Comparison of ENCODE assay signal across 8 cellular contexts in genomic region chr7:74269757-74270277, GRCh38. TPM values are rescaled to one million over a fixed set of nuclear protein-coding genes. Genes with fewer than 3 reads are reported as not detected.
DNase-seq lines count a peak whose midpoint lies in the region; TF ChIP-seq lines count a peak whose summit lies in the region.

No MANE protein-coding gene starts in this region.

- H3K27me3 ChIP-seq in ectodermal cell (ENCODE audit: control insufficient read depth, insufficient read depth, low read length, poor library complexity, severe bottlenecking): no peaks in the 10 kb centered on the region

- H3K4me3 ChIP-seq in HFF-Myc (replicated peaks; ENCODE audit: low read depth, low read length) (peak overlapping the region; percentile 33), ectodermal cell (ENCODE audit: insufficient read depth, low read depth, low read length) (peak overlapping the region; percentile 35)

- no peaks in the 10 kb centered on the region for H3K9me3 ChIP-seq in ectodermal cell (ENCODE audit: control insufficient read depth, low read length)

- no peak for TF ChIP-seq CTCF in HFF-Myc (IDR thresholded peaks at IDR 0.05; ENCODE audit: low read depth, low read length, missing control alignments)

- H3K4me1 ChIP-seq in ectodermal cell (ENCODE audit: control insufficient read depth, insufficient read depth, low read length): no peaks in the 10 kb centered on the region

- no peak overlapping the region for H3K27ac ChIP-seq in ectodermal cell (ENCODE audit: insufficient read depth, low read depth, low read length, poor library complexity, severe bottlenecking)

- WGBS in ectodermal cell, 2 experiments: 2 to 4% methylated on average over 16 to 17 of the region's 17 CpGs

- DNase-seq in DMS53 (lab: John Stamatoyannopoulos, UW) (peak; percentile 92), HFF-Myc (ENCODE audit: extremely low read depth, low read depth) (no peak), NCI-H226 (peak; percentile 65), lung microvascular endothelial cell (ENCODE audit: low read depth in 2 of 2) (peak; percentile 66 to 76), KG1 (lab: John Stamatoyannopoulos, UW) (no peak)
- DNase-seq in activated CD4-positive, alpha-beta T cell treated with anti-CD3 and anti-CD28 coated beads, Interleukin-2, amount 50 U/mL, for 1 hour: peak; percentile 60
- peak in 2 of 3 donors; percentile 21 to 40 for DNase-seq in stimulated activated CD4-positive, alpha-beta T cell treated with anti-CD3 and anti-CD28 coated beads, TNF-alpha, amount 100 ng/mL, for 48 hours (ENCODE audit: low read depth in 3 of 3)

- H3K36me3 ChIP-seq in ectodermal cell (ENCODE audit: control insufficient read depth, insufficient read depth, low read length): no peaks in the 10 kb centered on the region

RNA-seq across cellular contexts. Expression of gene RFC2, which starts 15.6 kb away (rescaled TPM):
- 78.7 TPM for polyA plus RNA-seq in ectodermal cell (2013, experiment 1 of 4)
- polyA plus RNA-seq in ectodermal cell (2013, experiment 2 of 4): 80.5 TPM
- 59.2 TPM for polyA plus RNA-seq in ectodermal cell (2013, experiment 3 of 4)
- 56.6 TPM for polyA plus RNA-seq in ectodermal cell (2013, experiment 4 of 4)
- total RNA-seq in lung microvascular endothelial cell: 15.7 and 17.7 TPM in 2 replicates

RNA-seq across cellular contexts. Expression of gene CLIP2, which starts 19.4 kb away (rescaled TPM):
- 23.1 TPM for polyA plus RNA-seq in ectodermal cell (2013, experiment 1 of 4)
- polyA plus RNA-seq in ectodermal cell (2013, experiment 2 of 4): 22.2 TPM
- 18.6 TPM for polyA plus RNA-seq in ectodermal cell (2013, experiment 3 of 4)
- polyA plus RNA-seq in ectodermal cell (2013, experiment 4 of 4): 22.1 TPM
- 28.1 and 42.3 TPM in 2 replicates for total RNA-seq in lung microvascular endothelial cell

Comparison
In these comparisons a context has a peak if more than half of its experiments do, and no peak if none do; other contexts are left out.
1. DNase-seq: peak in DMS53 (single experiment), NCI-H226 (single experiment), activated CD4-positive, alpha-beta T cell treated with anti-CD3 and anti-CD28 coated beads, Interleukin-2, amount 50 U/mL, for 1 hour (single experiment), lung microvascular endothelial cell (2 of 2) and stimulated activated CD4-positive, alpha-beta T cell treated with anti-CD3 and anti-CD28 coated beads, TNF-alpha, amount 100 ng/mL, for 48 hours (2 of 3); none in HFF-Myc (single experiment) and KG1 (single experiment).